Comparison of ENCODE assay signal across 25 cellular contexts in genomic region chr11:103358251-103358650, GRCh38.
A peak's percentile ranks its signal among the peaks of the same experiment; 100 is the strongest.
DNase-seq lines count a peak whose midpoint lies in the region; ATAC-seq and TF ChIP-seq lines count a peak whose summit lies in the region.
"Had no signal": no experiment of that assay in that cellular context is flagged by ENCODE, and none has a peak within 500 bp of the region (broad histone marks: within the 10 kb centered on the region; RNA-seq: fewer than 3 reads in every experiment).

No MANE protein-coding gene starts in this region.

- no peak overlapping the region for H3K4me3 ChIP-seq in cardiac fibroblast (replicated peaks in 1 of 2; ENCODE audit: low read depth in 2 of 2, low read length in 2 of 2)
- H3K4me3 ChIP-seq: gastroesophageal sphincter, GM23338, SJSA1, stomach, tibial nerve had no signal

- DNase-seq in HS-5 (ENCODE audit: low read depth) (peak; percentile 40), cardiac fibroblast (ENCODE audit: low read depth in 2 of 2) (peak; percentile 12 to 45), iris pigment epithelial cell (ENCODE audit: low read depth) (peak; percentile 89), COLO668 (lab: John Stamatoyannopoulos, UW; ENCODE audit: unreplicated experiment) (no peak), WTC11 (ENCODE audit: low spot score) (no peak), Ammon's horn (ENCODE audit: low spot score) (no peak), left colon (no peak)
- DNase-seq: activated CD4-positive, alpha-beta T cell treated with anti-CD3 and anti-CD28 coated beads for 48 hours; aorta; CD4-positive, alpha-beta T cell; cerebellar nuclear complex; DMS 273 treated with DMSO at 0.1 percent for 48 hours; GDM1; NCI-H1694 treated with DMSO at 0.1 percent for 48 hours; NCI-H2171; NCI-H526; posterior cingulate gyrus; stomach had no signal

- TF ChIP-seq CTCF in cardiac fibroblast (IDR thresholded peaks at IDR 0.05; ENCODE audit: low read depth, low read length) (no peak), WTC11 (IDR thresholded peaks at IDR 0.05) (no peak)

- peaks cover 8% of the 10 kb centered on the region for H3K4me1 Mint-ChIP-seq in WTC11
- H3K4me1 Mint-ChIP-seq: activated naive CD4-positive, alpha-beta T cell treated with anti-CD3 and anti-CD28 coated beads, Interleukin-2, amount 50 U/mL, for 24 hours; neural crest cell had no signal

- no peaks in the 10 kb centered on the region for H3K27me3 Mint-ChIP-seq in WTC11 (ENCODE audit: low read depth)
- H3K27me3 Mint-ChIP-seq: activated naive CD4-positive, alpha-beta T cell treated with anti-CD3 and anti-CD28 coated beads, Interleukin-2, amount 50 U/mL, for 24 hours; CD4-positive, alpha-beta T cell had no signal

- H3K9me3 Mint-ChIP-seq in WTC11 = no peaks in the 10 kb centered on the region
- H3K9me3 Mint-ChIP-seq: activated naive CD4-positive, alpha-beta T cell treated with anti-CD3 and anti-CD28 coated beads, Interleukin-2, amount 50 U/mL, for 24 hours; GM23338; neural crest cell had no signal

- no peak overlapping the region for H3K27ac Mint-ChIP-seq in WTC11
- H3K27ac Mint-ChIP-seq: activated naive CD4-positive, alpha-beta T cell treated with anti-CD3 and anti-CD28 coated beads, Interleukin-2, amount 50 U/mL, for 24 hours; CD4-positive, alpha-beta T cell; GM23338 had no signal

- intact Hi-C loops in left colon (cut with DNase I, micrococcal nuclease) = no loop called here

- ATAC-seq in WTC11 = no peak
- no peak for ATAC-seq in left colon
- ATAC-seq: gastroesophageal sphincter, GM23338, sciatic nerve had no signal

- CTCF ChIA-PET in WTC11 (lab: Charles Lee) = no interaction called here

- POLR2A ChIA-PET in WTC11 (lab: Charles Lee) = no interaction called here

- no peaks in the 10 kb centered on the region for H3K36me3 Mint-ChIP-seq in WTC11
- H3K36me3 Mint-ChIP-seq: activated naive CD4-positive, alpha-beta T cell treated with anti-CD3 and anti-CD28 coated beads, Interleukin-2, amount 50 U/mL, for 24 hours had no signal

- H3K4me3 Mint-ChIP-seq in WTC11 = no peak overlapping the region
- H3K4me3 Mint-ChIP-seq: activated naive CD4-positive, alpha-beta T cell treated with anti-CD3 and anti-CD28 coated beads, Interleukin-2, amount 50 U/mL, for 24 hours; CD4-positive, alpha-beta T cell; GM23338; neural crest cell had no signal

TF ChIP-seq in WTC11, 78 proteins besides CTCF, POLR2A, EP300 and RAD21:
- TF ChIP-seq STAT6 (CRISPR knock-in tag; conservative IDR thresholded peaks at IDR 0.05; ENCODE audit: low read depth) (no peak), ZNF219 (CRISPR knock-in tag; IDR thresholded peaks at IDR 0.05; ENCODE audit: borderline replicate concordance) (no peak), ZNF263 (CRISPR knock-in tag; IDR thresholded peaks at IDR 0.05; ENCODE audit: low read depth) (no peak), OVOL2 (CRISPR knock-in tag; IDR thresholded peaks at IDR 0.05; ENCODE audit: borderline replicate concordance) (no peak), CBFB (CRISPR knock-in tag; IDR thresholded peaks at IDR 0.05; ENCODE audit: low read depth) (no peak), NFYB (CRISPR knock-in tag; conservative IDR thresholded peaks at IDR 0.05; ENCODE audit: low read depth) (no peak), ATF1 (CRISPR knock-in tag; IDR thresholded peaks at IDR 0.05) (no peak), AR (CRISPR knock-in tag; IDR thresholded peaks at IDR 0.05) (no peak), ZSCAN18 (CRISPR knock-in tag; IDR thresholded peaks at IDR 0.05) (no peak), AFF4 (CRISPR knock-in tag; IDR thresholded peaks at IDR 0.05; ENCODE audit: borderline replicate concordance) (no peak), TEAD4 (CRISPR knock-in tag; IDR thresholded peaks at IDR 0.05) (no peak)

Comparison
In these comparisons a context has a peak if more than half of its experiments do, and no peak if none do; other contexts are left out.
1. DNase-seq: peak in HS-5 (single experiment), cardiac fibroblast (2 of 2) and iris pigment epithelial cell (single experiment); none in COLO668 (single experiment), WTC11 (single experiment), Ammon's horn (single experiment) and left colon (0 of 2).